Comparison of ENCODE assay signal across 20 cellular contexts in the genomic region with DNA sequence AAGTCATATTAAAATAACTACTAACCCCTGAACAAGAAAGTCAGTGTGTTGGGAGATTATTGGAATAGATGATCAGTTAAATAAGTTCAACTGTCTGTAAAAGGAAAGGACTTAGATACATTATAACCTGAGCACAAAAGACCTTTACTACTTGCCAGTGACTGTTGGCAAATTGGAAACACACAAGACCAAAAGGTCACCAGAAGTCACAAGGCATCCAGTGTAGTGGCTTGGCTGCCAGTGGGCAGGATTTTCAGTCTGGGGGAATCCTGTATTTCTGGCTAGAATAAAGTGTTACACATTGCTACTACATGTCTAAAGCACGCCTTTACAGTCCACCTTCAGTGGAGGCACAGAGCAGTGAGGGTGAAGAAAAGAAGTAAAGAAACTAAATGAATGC.
DNase-seq lines count a peak whose midpoint lies in the region; ATAC-seq, FAIRE-seq and TF ChIP-seq lines count a peak whose summit lies in the region.
"Had no signal": no experiment of that assay in that cellular context is flagged by ENCODE, and none has a peak within 500 bp of the region (broad histone marks: within the 10 kb centered on the region; RNA-seq: fewer than 3 reads in every experiment).

No MANE protein-coding gene starts in this region.

- TF ChIP-seq RAD21 in liver (IDR thresholded peaks at IDR 0.05) (peak; percentile 24 to 56), HepG2 (CRISPR knock-in tag; IDR thresholded peaks at IDR 0.05) (no peak)

- no peak for DNase-seq in HepG2 (ENCODE audit: low spot score)
- peak; percentile 52 for DNase-seq in left lobe of liver (ENCODE audit: low spot score)
- no peak for DNase-seq in central memory CD4-positive, alpha-beta T cell
- no peak for DNase-seq in DMS114 treated with DMSO at 0.1 percent for 48 hours (lab: John Stamatoyannopoulos, UW; ENCODE audit: unreplicated experiment)
- DNase-seq: ACHN; BE2C; C1 segment of cervical spinal cord; CD4-positive, alpha-beta memory T cell; CD4-positive, CD25-positive, alpha-beta regulatory T cell; CD8-positive, alpha-beta memory T cell; COR-L47; DMS 273 treated with DMSO at 0.1 percent for 48 hours; DMS79 treated with DMSO at 0.1 percent for 48 hours; GF-D8 had no signal

- no peak overlapping the region for H3K4me3 ChIP-seq in liver (ENCODE audit: low read depth in 1 of 3, low read length in 3 of 3)
- H3K4me3 ChIP-seq in HepG2 (replicated peaks in 1 of 3; ENCODE audit: insufficient read depth in 1 of 3, low read depth in 2 of 3, low read length in 3 of 3) = no peak overlapping the region
- H3K4me3 ChIP-seq: BLaER1 had no signal

- TF ChIP-seq CTCF in liver (IDR thresholded peaks at IDR 0.05; ENCODE audit: low read depth, low read length, missing input control) = no peak
- TF ChIP-seq CTCF in HepG2 (CRISPR knock-in tag; IDR thresholded peaks at IDR 0.05) = no peak

- BruUV-seq in HepG2 (replicated peaks; lab: Mats Ljungman, UMichigan) = no TSS peak

- no peaks in the 10 kb centered on the region for H3K79me2 ChIP-seq in HepG2 (ENCODE audit: insufficient read depth, low read length)

- POLR2A ChIA-PET in HepG2 (lab: Yijun Ruan, JAX) = no interaction called here

- H4K20me1 ChIP-seq in HepG2 (ENCODE audit: insufficient read depth, low read length) = no peaks in the 10 kb centered on the region
- H4K20me1 ChIP-seq: BLaER1 had no signal

- CTCF ChIA-PET in HepG2 (lab: Yijun Ruan, JAX; ENCODE audit: low intra/inter-chr PET ratio, low total read pairs) = no interaction called here

- in situ Hi-C loops in HepG2 (cut with HindIII; ENCODE audit: extremely low pct_ligation_motif_present, low pct_unique_long_range_greater_than_20kb) = no loop called here

- H3K9me3 ChIP-seq in liver (ENCODE audit: control insufficient read depth in 4 of 4, low read length in 3 of 4) = no peaks in the 10 kb centered on the region
- H3K9me3 ChIP-seq in HepG2 (ENCODE audit: low read length) = peaks cover 78% of the 10 kb centered on the region
- H3K9me3 ChIP-seq: BE2C, BLaER1 had no signal

- ATAC-seq in HepG2 = no peak
- ATAC-seq in left lobe of liver = peak; percentile 80

- peaks cover 4 to 22% (median 17%) of the 10 kb centered on the region in 4 donors for H3K4me1 ChIP-seq in liver (ENCODE audit: control insufficient read depth in 4 of 4, insufficient read depth in 4 of 4, low read length in 3 of 4)
- no peaks in the 10 kb centered on the region for H3K4me1 ChIP-seq in HepG2 (ENCODE audit: insufficient read depth, low read length)
- H3K4me1 ChIP-seq: BE2C, BLaER1 had no signal

- FAIRE-seq in HepG2 (lab: Jason Lieb, UNC) = no peak
- FAIRE-seq: G401.6, GM12891, GM19239 had no signal

- TF ChIP-seq EP300 in HepG2 (IDR thresholded peaks at IDR 0.05; ENCODE audit: low read depth in 2 of 2, low read length in 2 of 2) (no peak), HepG2 (CRISPR knock-in tag; IDR thresholded peaks at IDR 0.05; ENCODE audit: borderline replicate concordance) (no peak)

- H3K36me3 ChIP-seq in liver (ENCODE audit: control insufficient read depth in 4 of 4, insufficient read depth in 3 of 4, low read depth in 1 of 4, low read length in 3 of 4) = no peaks in the 10 kb centered on the region
- no peaks in the 10 kb centered on the region for H3K36me3 ChIP-seq in HepG2 (replicated peaks in 1 of 2; ENCODE audit: control insufficient read depth in 1 of 2, insufficient read depth in 2 of 2, low read length in 2 of 2)
- H3K36me3 ChIP-seq: BE2C, BLaER1 had no signal

- H3K27me3 ChIP-seq in liver (ENCODE audit: control insufficient read depth in 4 of 4, insufficient read depth in 4 of 4, low read length in 3 of 4) (no peaks in the 10 kb centered on the region), HepG2 (ENCODE audit: control insufficient read depth in 1 of 2, insufficient read depth in 2 of 2, low read length in 2 of 2) (no peaks in the 10 kb centered on the region)
- H3K27me3 ChIP-seq: BE2C had no signal

- peak overlapping the region; percentile 64 to 65 for H3K27ac ChIP-seq in liver (ENCODE audit: low read depth in 1 of 2, low read length in 2 of 2)
- no peak overlapping the region for H3K27ac ChIP-seq in HepG2 (ENCODE audit: extremely low read length, insufficient read depth, low read length)
- H3K27ac ChIP-seq: 22Rv1, BLaER1 had no signal

- H2AFZ ChIP-seq in HepG2 (ENCODE audit: low read length) = no peak overlapping the region

- WGBS in liver = 32% methylated on average over 1 of the region's 1 CpG
- WGBS in HepG2 (ENCODE audit: low lambda C conversion rate) = 0% methylated on average over 1 of the region's 1 CpG

- no peak for TF ChIP-seq POLR2A in HepG2 (IDR thresholded peaks at IDR 0.05; ENCODE audit: insufficient read depth in 1 of 2, low read depth in 2 of 2, low read length in 2 of 2)

- H3K9ac ChIP-seq in liver (ENCODE audit: low read depth in 1 of 2, low read length in 2 of 2) = no peak overlapping the region
- no peak overlapping the region for H3K9ac ChIP-seq in HepG2 (ENCODE audit: insufficient read depth, low read depth, low read length)
- H3K9ac ChIP-seq: BLaER1 had no signal

- no peak overlapping the region for H3K4me2 ChIP-seq in HepG2 (ENCODE audit: low read depth, low read length)
- H3K4me2 ChIP-seq: BLaER1 had no signal

- intact Hi-C loops in HepG2 (cut with micrococcal nuclease; ENCODE audit: unreplicated experiment) = no loop called here

TF ChIP-seq in liver, 16 proteins besides CTCF, POLR2A, EP300 and RAD21 (continues in another document):
- TF ChIP-seq, protein P1, sequence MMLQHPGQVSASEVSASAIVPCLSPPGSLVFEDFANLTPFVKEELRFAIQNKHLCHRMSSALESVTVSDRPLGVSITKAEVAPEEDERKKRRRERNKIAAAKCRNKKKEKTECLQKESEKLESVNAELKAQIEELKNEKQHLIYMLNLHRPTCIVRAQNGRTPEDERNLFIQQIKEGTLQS (IDR thresholded peaks at IDR 0.05) = no peak
- TF ChIP-seq EGR1 (IDR thresholded peaks at IDR 0.05; ENCODE audit: low read depth in 2 of 2) (no peak), FOXA1 (IDR thresholded peaks at IDR 0.05) (no peak), SP1 (IDR thresholded peaks at IDR 0.05) (peak; percentile 20), RXRA (IDR thresholded peaks at IDR 0.05) (peak; percentile 58 to 72), GABPA (IDR thresholded peaks at IDR 0.05 in 1 of 2, conservative IDR thresholded peaks at IDR 0.05 in 1 of 2) (no peak), HNF4G (IDR thresholded peaks at IDR 0.05) (peak; percentile 22), FOXA2 (IDR thresholded peaks at IDR 0.05) (no peak), HNF4A (conservative IDR thresholded peaks at IDR 0.05) (peak; percentile 72 to 80)
- TF ChIP-seq, protein P2, sequence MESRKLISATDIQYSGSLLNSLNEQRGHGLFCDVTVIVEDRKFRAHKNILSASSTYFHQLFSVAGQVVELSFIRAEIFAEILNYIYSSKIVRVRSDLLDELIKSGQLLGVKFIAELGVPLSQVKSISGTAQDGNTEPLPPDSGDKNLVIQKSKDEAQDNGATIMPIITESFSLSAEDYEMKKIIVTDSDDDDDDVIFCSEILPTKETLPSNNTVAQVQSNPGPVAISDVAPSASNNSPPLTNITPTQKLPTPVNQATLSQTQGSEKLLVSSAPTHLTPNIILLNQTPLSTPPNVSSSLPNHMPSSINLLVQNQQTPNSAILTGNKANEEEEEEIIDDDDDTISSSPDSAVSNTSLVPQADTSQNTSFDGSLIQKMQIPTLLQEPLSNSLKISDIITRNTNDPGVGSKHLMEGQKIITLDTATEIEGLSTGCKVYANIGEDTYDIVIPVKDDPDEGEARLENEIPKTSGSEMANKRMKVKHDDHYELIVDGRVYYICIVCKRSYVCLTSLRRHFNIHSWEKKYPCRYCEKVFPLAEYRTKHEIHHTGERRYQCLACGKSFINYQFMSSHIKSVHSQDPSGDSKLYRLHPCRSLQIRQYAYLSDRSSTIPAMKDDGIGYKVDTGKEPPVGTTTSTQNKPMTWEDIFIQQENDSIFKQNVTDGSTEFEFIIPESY (IDR thresholded peaks at IDR 0.05) = no peak
- TF ChIP-seq, protein P3, sequence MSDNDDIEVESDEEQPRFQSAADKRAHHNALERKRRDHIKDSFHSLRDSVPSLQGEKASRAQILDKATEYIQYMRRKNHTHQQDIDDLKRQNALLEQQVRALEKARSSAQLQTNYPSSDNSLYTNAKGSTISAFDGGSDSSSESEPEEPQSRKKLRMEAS (IDR thresholded peaks at IDR 0.05) = peak; percentile 24

TF ChIP-seq in HepG2, 621 proteins besides CTCF, POLR2A, EP300 and RAD21:
- no peak for TF ChIP-seq ZFP36L1 (CRISPR knock-in tag; IDR thresholded peaks at IDR 0.05)
